ENCODE assay signal across 1 cellular context in genomic region chr9:71552480-71552879, GRCh38.
A peak's percentile ranks its signal among the peaks of the same experiment; 100 is the strongest.
TF ChIP-seq lines count a peak whose summit lies in the region.

No MANE protein-coding gene starts in this region.

TF ChIP-seq in H1, 55 proteins besides CTCF, POLR2A, EP300 and RAD21:
- TF ChIP-seq SRF (IDR thresholded peaks at IDR 0.05; ENCODE audit: low read depth, low read length) (no peak), EGR1 (IDR thresholded peaks at IDR 0.05; ENCODE audit: borderline replicate concordance, low read depth, low read length) (0 out of 2 replicates have a peak, but pooled peaks have one; percentile 5)
